In the genomic region with DNA sequence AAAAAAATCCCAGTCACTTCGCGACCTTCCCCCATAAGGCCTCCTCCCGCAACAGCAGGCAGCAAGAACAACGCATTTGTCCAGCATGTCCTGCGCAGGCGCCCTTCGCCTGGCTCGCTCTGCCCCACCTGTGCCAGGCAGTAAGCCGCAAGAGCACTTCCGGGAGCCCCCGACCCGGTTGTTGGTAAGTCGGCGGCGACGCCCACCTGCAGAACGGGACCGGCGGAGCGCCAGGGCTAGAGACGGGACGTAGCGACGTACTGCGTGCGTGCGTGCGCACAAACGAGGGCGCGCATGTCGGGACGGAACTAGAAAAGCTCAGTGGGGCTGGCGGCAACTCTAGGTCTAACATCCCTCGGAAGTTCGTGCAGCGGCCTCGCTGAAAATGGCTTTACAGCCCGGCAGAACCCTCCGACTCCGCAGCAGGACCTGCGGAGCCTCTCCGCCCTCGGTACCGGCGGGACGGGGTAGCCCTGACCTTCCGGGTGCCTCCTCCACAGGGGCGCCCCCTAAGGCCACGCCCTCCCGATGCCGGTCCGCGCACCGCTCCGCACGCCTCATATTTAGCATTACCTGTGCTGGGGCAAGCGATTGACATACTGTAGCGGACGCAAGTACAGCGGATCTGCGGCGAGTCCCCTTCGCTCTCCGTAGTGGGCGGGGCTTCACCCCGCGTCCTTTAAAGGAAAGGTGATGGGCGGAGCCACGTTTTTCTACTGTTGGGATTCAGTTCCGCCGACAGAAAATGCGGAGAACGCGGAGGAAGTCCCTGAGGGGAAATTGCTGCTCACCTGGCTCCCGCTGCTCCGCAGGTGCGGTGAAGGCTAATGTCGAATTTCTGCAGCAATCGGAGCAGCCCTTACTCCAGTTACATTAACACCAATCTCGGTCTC, we compare ENCODE assay signal across 1 cellular context.
TF ChIP-seq lines count a peak whose summit lies in the region.

MTIF3 (minus strand) TSS at position 629 of the 893 bp plus-strand sequence. CDS start 10,116 bp downstream, outside the sequence.

TF ChIP-seq in K562, 482 proteins besides CTCF, POLR2A, EP300 and RAD21 (continued from another document and continues in another):
- TF ChIP-seq YY1 (IDR thresholded peaks at IDR 0.05; ENCODE audit: borderline replicate concordance in 1 of 3, control insufficient read depth in 1 of 3, extremely low read depth in 1 of 3, insufficient read depth in 3 of 3, insufficient read length in 1 of 3, insufficient replicate concordance in 2 of 3, low read depth in 1 of 3, low read length in 2 of 3) (peak in 1 of 3 experiments; percentile 41), ZFP30 (CRISPR knock-in tag; IDR thresholded peaks at IDR 0.05; ENCODE audit: borderline replicate concordance) (no peak), JUND (IDR thresholded peaks at IDR 0.05; ENCODE audit: borderline replicate concordance, low read depth, low read length) (peak; percentile 51), JUND (tag; IDR thresholded peaks at IDR 0.05; ENCODE audit: borderline replicate concordance, low read depth, low read length) (peak; percentile 26; the same call in 1 of the 3 replicates), C11orf30 (IDR thresholded peaks at IDR 0.05; ENCODE audit: low read depth) (peak; percentile 30; the same call in 1 of the 2 replicates), SRF (CRISPR knock-in tag; IDR thresholded peaks at IDR 0.05) (peak in 1 of 2 experiments; percentile 7; a peak in 1 of 4 replicates), ID3 (CRISPR knock-in tag; IDR thresholded peaks at IDR 0.05) (no peak), ID3 (tag; IDR thresholded peaks at IDR 0.05) (0 out of 2 replicates have a peak, but pooled peaks have one; percentile 33), PKNOX1 (IDR thresholded peaks at IDR 0.05) (peak; percentile 69), NR2C2 (CRISPR knock-in tag; IDR thresholded peaks at IDR 0.05) (no peak), NR2C2 (tag; IDR thresholded peaks at IDR 0.05) (peak; percentile 86), ATF1 (CRISPR knock-in tag; IDR thresholded peaks at IDR 0.05) (no peak), ATF1 (tag; IDR thresholded peaks at IDR 0.05) (peak; percentile 84), NEUROD1 (IDR thresholded peaks at IDR 0.05; ENCODE audit: borderline replicate concordance, low read depth, low read length, partially characterized antibody) (no peak), BRF1 (IDR thresholded peaks at IDR 0.05; ENCODE audit: borderline replicate concordance, extremely low read depth, insufficient read length) (no peak), SMC3 (conservative IDR thresholded peaks at IDR 0.05; ENCODE audit: insufficient read depth, low read depth, low read length) (no peak), POLR2H (tag; IDR thresholded peaks at IDR 0.05; ENCODE audit: low read depth) (peak; percentile 77), HNRNPLL (IDR thresholded peaks at IDR 0.05; ENCODE audit: low read depth, low read length, poor library complexity, severe bottlenecking) (peak; percentile 88), TBP (optimal IDR thresholded peaks at IDR 0.05; ENCODE audit: low read depth, low read length) (peak; percentile 85), MECOM (CRISPR knock-in tag; IDR thresholded peaks at IDR 0.05) (no peak), FOXM1 (IDR thresholded peaks at IDR 0.05; ENCODE audit: low read depth) (peak; percentile 31; the same call in 1 of the 2 replicates), FOXM1 (CRISPR knock-in tag; IDR thresholded peaks at IDR 0.05; ENCODE audit: low read depth) (no peak)
- TF ChIP-seq, protein P1, sequence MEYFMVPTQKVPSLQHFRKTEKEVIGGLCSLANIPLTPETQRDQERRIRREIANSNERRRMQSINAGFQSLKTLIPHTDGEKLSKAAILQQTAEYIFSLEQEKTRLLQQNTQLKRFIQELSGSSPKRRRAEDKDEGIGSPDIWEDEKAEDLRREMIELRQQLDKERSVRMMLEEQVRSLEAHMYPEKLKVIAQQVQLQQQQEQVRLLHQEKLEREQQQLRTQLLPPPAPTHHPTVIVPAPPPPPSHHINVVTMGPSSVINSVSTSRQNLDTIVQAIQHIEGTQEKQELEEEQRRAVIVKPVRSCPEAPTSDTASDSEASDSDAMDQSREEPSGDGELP (CRISPR knock-in tag; IDR thresholded peaks at IDR 0.05; ENCODE audit: borderline replicate concordance): peak; percentile 40; the same call in 1 of the 2 replicates
- TF ChIP-seq, protein P2, sequence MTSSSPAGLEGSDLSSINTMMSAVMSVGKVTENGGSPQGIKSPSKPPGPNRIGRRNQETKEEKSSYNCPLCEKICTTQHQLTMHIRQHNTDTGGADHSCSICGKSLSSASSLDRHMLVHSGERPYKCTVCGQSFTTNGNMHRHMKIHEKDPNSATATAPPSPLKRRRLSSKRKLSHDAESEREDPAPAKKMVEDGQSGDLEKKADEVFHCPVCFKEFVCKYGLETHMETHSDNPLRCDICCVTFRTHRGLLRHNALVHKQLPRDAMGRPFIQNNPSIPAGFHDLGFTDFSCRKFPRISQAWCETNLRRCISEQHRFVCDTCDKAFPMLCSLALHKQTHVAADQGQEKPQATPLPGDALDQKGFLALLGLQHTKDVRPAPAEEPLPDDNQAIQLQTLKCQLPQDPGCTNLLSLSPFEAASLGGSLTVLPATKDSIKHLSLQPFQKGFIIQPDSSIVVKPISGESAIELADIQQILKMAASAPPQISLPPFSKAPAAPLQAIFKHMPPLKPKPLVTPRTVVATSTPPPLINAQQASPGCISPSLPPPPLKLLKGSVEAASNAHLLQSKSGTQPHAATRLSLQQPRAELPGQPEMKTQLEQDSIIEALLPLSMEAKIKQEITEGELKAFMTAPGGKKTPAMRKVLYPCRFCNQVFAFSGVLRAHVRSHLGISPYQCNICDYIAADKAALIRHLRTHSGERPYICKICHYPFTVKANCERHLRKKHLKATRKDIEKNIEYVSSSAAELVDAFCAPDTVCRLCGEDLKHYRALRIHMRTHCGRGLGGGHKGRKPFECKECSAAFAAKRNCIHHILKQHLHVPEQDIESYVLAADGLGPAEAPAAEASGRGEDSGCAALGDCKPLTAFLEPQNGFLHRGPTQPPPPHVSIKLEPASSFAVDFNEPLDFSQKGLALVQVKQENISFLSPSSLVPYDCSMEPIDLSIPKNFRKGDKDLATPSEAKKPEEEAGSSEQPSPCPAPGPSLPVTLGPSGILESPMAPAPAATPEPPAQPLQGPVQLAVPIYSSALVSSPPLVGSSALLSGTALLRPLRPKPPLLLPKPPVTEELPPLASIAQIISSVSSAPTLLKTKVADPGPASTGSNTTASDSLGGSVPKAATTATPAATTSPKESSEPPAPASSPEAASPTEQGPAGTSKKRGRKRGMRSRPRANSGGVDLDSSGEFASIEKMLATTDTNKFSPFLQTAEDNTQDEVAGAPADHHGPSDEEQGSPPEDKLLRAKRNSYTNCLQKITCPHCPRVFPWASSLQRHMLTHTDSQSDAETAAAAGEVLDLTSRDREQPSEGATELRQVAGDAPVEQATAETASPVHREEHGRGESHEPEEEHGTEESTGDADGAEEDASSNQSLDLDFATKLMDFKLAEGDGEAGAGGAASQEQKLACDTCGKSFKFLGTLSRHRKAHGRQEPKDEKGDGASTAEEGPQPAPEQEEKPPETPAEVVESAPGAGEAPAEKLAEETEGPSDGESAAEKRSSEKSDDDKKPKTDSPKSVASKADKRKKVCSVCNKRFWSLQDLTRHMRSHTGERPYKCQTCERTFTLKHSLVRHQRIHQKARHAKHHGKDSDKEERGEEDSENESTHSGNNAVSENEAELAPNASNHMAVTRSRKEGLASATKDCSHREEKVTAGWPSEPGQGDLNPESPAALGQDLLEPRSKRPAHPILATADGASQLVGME (CRISPR knock-in tag; IDR thresholded peaks at IDR 0.05): 0 out of 2 replicates have a peak, but pooled peaks have one; percentile 44
- TF ChIP-seq, protein P3, sequence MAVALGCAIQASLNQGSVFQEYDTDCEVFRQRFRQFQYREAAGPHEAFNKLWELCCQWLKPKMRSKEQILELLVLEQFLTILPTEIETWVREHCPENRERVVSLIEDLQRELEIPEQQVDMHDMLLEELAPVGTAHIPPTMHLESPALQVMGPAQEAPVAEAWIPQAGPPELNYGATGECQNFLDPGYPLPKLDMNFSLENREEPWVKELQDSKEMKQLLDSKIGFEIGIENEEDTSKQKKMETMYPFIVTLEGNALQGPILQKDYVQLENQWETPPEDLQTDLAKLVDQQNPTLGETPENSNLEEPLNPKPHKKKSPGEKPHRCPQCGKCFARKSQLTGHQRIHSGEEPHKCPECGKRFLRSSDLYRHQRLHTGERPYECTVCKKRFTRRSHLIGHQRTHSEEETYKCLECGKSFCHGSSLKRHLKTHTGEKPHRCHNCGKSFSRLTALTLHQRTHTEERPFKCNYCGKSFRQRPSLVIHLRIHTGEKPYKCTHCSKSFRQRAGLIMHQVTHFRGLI (CRISPR knock-in tag; IDR thresholded peaks at IDR 0.05): no peak
- TF ChIP-seq, protein P4, sequence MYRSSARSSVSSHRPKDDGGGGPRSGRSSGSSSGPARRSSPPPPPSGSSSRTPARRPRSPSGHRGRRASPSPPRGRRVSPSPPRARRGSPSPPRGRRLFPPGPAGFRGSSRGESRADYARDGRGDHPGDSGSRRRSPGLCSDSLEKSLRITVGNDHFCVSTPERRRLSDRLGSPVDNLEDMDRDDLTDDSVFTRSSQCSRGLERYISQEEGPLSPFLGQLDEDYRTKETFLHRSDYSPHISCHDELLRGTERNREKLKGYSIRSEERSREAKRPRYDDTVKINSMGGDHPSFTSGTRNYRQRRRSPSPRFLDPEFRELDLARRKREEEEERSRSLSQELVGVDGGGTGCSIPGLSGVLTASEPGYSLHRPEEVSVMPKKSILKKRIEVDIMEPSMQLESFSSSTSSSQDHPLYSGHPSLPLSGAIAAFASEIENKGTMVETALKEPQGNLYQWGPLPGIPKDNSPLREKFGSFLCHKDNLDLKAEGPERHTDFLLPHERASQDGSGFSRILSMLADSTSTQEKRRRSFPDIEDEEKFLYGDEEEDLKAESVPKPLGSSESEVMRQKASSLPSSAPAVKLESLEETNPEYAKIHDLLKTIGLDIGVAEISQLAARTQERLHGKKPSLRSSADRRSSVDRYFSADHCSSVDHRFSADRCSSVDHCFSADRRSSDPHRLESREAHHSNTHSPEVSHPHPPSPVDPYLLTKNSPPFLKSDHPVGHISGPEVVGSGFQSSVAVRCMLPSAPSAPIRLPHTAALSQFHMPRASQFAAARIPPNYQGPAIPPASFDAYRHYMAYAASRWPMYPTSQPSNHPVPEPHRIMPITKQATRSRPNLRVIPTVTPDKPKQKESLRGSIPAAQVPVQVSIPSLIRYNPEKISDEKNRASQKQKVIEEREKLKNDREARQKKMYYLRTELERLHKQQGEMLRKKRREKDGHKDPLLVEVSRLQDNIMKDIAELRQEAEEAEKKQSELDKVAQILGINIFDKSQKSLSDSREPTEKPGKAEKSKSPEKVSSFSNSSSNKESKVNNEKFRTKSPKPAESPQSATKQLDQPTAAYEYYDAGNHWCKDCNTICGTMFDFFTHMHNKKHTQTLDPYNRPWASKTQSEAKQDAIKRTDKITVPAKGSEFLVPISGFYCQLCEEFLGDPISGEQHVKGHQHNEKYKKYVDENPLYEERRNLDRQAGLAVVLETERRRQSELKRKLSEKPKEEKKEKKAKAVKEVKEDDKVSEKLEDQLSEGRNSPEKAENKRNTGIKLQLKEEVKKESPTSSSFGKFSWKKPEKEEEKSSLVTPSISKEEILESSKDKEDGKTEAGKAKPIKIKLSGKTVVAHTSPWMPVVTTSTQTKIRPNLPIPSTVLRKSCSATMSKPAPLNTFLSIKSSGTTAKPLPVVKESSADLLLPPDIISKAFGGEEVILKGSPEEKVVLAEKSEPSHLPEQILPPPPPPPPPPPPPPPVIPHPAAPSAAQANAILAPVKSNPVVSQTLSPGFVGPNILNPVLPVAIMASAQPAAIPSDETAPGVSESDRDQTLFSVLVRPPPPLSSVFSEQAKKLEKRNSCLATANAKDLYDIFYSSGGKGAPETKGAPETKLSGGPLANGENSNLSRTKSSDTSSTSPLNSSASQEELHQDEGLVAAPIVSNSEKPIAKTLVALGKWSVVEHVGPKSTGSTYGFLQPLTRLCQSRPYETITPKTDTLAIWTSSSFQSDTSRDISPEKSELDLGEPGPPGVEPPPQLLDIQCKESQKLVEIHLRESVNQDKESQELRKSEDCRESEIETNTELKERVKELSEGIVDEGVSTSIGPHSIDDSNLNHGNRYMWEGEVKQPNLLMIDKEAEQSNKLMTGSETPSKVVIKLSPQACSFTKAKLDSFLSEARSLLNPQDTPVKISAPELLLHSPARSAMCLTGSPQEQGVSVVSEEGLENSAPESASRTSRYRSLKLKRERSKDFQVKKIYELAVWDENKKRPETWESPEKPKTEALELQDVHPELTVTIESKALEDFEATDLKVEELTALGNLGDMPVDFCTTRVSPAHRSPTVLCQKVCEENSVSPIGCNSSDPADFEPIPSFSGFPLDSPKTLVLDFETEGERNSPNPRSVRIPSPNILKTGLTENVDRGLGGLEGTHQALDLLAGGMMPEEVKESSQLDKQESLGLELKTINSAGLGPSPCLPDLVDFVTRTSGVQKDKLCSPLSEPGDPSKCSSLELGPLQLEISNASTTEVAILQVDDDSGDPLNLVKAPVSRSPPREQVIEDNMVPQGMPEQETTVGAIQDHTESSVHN (IDR thresholded peaks at IDR 0.05; ENCODE audit: borderline replicate concordance in 1 of 2, low read depth in 1 of 2): no peak
